ENCODE assay signal across 8 cellular contexts in genomic region chr10:103854687-103855423, GRCh38. TPM values are rescaled to one million over a fixed set of nuclear protein-coding genes. Genes with fewer than 3 reads are reported as not detected.
DNase-seq lines count a peak whose midpoint lies in the region; ATAC-seq, FAIRE-seq and TF ChIP-seq lines count a peak whose summit lies in the region.

No MANE protein-coding gene starts in this region.

- peaks cover 32% of the 10 kb centered on the region for H3K27me3 Mint-ChIP-seq in activated T-cell treated with anti-CD3 and anti-CD28 coated beads, Interleukin-2, amount 50 U/mL, for 4 hours (ENCODE audit: low read depth)

- FAIRE-seq in GM12891 (lab: Jason Lieb, UNC), result no peak

- DNase-seq in activated naive CD4-positive, alpha-beta T cell treated with Interleukin-2 at 50 U/mL for 16 hours, result peak; percentile 31
- DNase-seq in activated naive CD4-positive, alpha-beta T cell (lab: John Stamatoyannopoulos, UW), result no peak
- DNase-seq in activated T-cell treated with anti-CD3 and anti-CD28 coated beads, Interleukin-2, amount 50 U/mL, for 4 hours, result peak; percentile 28
- DNase-seq in osteoblast (ENCODE audit: insufficient read length, low spot score, missing footprints), result peak; percentile 93
- no peak for DNase-seq in GM12891 (ENCODE audit: insufficient read length, low spot score)

- peak overlapping the region; percentile 77 for H3K4me2 ChIP-seq in osteoblast (ENCODE audit: insufficient read depth, low read length)

- no peak for TF ChIP-seq EP300 in gastroesophageal sphincter (IDR thresholded peaks at IDR 0.05)

- no peak for TF ChIP-seq POLR2A in gastroesophageal sphincter (IDR thresholded peaks at IDR 0.05)
- no peak for TF ChIP-seq POLR2A in GM12891 (IDR thresholded peaks at IDR 0.05; ENCODE audit: low read depth, low read length)

- peak overlapping the region; percentile 58 for H2AFZ ChIP-seq in osteoblast (ENCODE audit: low read length)

- 0 to 6% methylated on average over 1 to 3 of the region's 57 CpGs for WGBS in gastroesophageal sphincter (ENCODE audit: low coverage in 1 of 2), 2 donors

- peaks cover 23% of the 10 kb centered on the region for H3K79me2 ChIP-seq in osteoblast (ENCODE audit: insufficient read depth, low read length)

- peak; percentile 47 to 57 for ATAC-seq in activated T-cell treated with anti-CD3 and anti-CD28 coated beads, Interleukin-2, amount 50 U/mL, for 4 hours
- ATAC-seq in gastroesophageal sphincter (peak; percentile 14), GM21526 (IDR thresholded peaks at IDR 0.05; ENCODE audit: low FRiP score, unreplicated experiment) (no peak), GM19328 (IDR thresholded peaks at IDR 0.05; ENCODE audit: unreplicated experiment) (no peak)

- peak overlapping the region; percentile 82 for H3K4me3 Mint-ChIP-seq in activated T-cell treated with anti-CD3 and anti-CD28 coated beads, Interleukin-2, amount 50 U/mL, for 4 hours

- no peaks in the 10 kb centered on the region for H3K9me3 ChIP-seq in gastroesophageal sphincter
- H3K9me3 ChIP-seq in osteoblast (ENCODE audit: low read depth, low read length), result no peaks in the 10 kb centered on the region

- TF ChIP-seq CTCF in gastroesophageal sphincter (IDR thresholded peaks at IDR 0.05) (no peak), osteoblast (IDR thresholded peaks at IDR 0.05; ENCODE audit: extremely low read depth, low read depth, low read length) (no peak)

- no peaks in the 10 kb centered on the region for H4K20me1 ChIP-seq in osteoblast (ENCODE audit: insufficient read depth, low read length)

- H3K36me3 Mint-ChIP-seq in activated T-cell treated with anti-CD3 and anti-CD28 coated beads, Interleukin-2, amount 50 U/mL, for 4 hours (ENCODE audit: insufficient read depth), result no peaks in the 10 kb centered on the region

- H3K4me1 Mint-ChIP-seq in activated T-cell treated with anti-CD3 and anti-CD28 coated beads, Interleukin-2, amount 50 U/mL, for 4 hours (ENCODE audit: low read depth), result peaks cover 14% of the 10 kb centered on the region

- H3K4me3 ChIP-seq in gastroesophageal sphincter, result peak overlapping the region; percentile 37 to 69
- H3K4me3 ChIP-seq in osteoblast (ENCODE audit: insufficient read depth, low read length), result peak overlapping the region; percentile 77

- H3K4me1 ChIP-seq in gastroesophageal sphincter (peaks cover 0 to 71% (median 47%) of the 10 kb centered on the region in 3 donors), osteoblast (ENCODE audit: insufficient read depth, low read length) (peaks cover 45% of the 10 kb centered on the region)

- no peaks in the 10 kb centered on the region for H3K36me3 ChIP-seq in gastroesophageal sphincter
- H3K36me3 ChIP-seq in osteoblast (ENCODE audit: insufficient read depth, low read length), result no peaks in the 10 kb centered on the region

- no peaks in the 10 kb centered on the region for H3K9me3 Mint-ChIP-seq in activated T-cell treated with anti-CD3 and anti-CD28 coated beads, Interleukin-2, amount 50 U/mL, for 4 hours

- H3K27ac ChIP-seq in gastroesophageal sphincter (peak overlapping the region in 3 of 4 donors; percentile 76 to 87 (median 85)), osteoblast (ENCODE audit: low read depth, low read length) (peak overlapping the region; percentile 98)

- H3K27me3 ChIP-seq in gastroesophageal sphincter (no peaks in the 10 kb centered on the region), osteoblast (ENCODE audit: insufficient read depth, low read length) (no peaks in the 10 kb centered on the region)

TF ChIP-seq in GM12891, 5 proteins besides CTCF, POLR2A, EP300 and RAD21:
- TF ChIP-seq TAF1 (IDR thresholded peaks at IDR 0.05; ENCODE audit: low read depth, low read length) (no peak), PAX5 (IDR thresholded peaks at IDR 0.05; ENCODE audit: insufficient read depth, low read length, severe bottlenecking) (no peak), POU2F2 (IDR thresholded peaks at IDR 0.05; ENCODE audit: low read depth, low read length) (no peak), SPI1 (IDR thresholded peaks at IDR 0.05; ENCODE audit: low read depth, low read length) (no peak), POLR2AphosphoS5 (IDR thresholded peaks at IDR 0.05; ENCODE audit: low read depth, low read length) (no peak)

RNA-seq across cellular contexts. Expression of gene SH3PXD2A, which starts 0.5 kb away (rescaled TPM):
- total RNA-seq in activated T-cell treated with anti-CD3 and anti-CD28 coated beads, Interleukin-2, amount 50 U/mL, for 4 hours, result 1 to 10 TPM; 2.4 to 2.8 (median 2.4) TPM
- total RNA-seq in gastroesophageal sphincter, result 10 to 100 TPM; 31.2 to 65.2 (median 39.5) TPM
- total RNA-seq in osteoblast, result 27.7 and 29.0 TPM in 2 replicates
- 3.3 TPM for polyA plus RNA-seq in GM12891 (2012; ENCODE audit: low read depth, missing spikeins)

Comparison
In these comparisons a context has a peak if more than half of its experiments do, and no peak if none do; other contexts are left out.
1. DNase-seq: peak in activated naive CD4-positive, alpha-beta T cell treated with Interleukin-2 at 50 U/mL for 16 hours (single experiment), activated T-cell treated with anti-CD3 and anti-CD28 coated beads, Interleukin-2, amount 50 U/mL, for 4 hours (single experiment) and osteoblast (single experiment); none in activated naive CD4-positive, alpha-beta T cell (0 of 4) and GM12891 (single experiment).
2. ATAC-seq: peak in activated T-cell treated with anti-CD3 and anti-CD28 coated beads, Interleukin-2, amount 50 U/mL, for 4 hours (2 of 2) and gastroesophageal sphincter (single experiment); none in GM21526 (single experiment) and GM19328 (single experiment).